1 cellular context compared by ENCODE assay signal in the genomic region with DNA sequence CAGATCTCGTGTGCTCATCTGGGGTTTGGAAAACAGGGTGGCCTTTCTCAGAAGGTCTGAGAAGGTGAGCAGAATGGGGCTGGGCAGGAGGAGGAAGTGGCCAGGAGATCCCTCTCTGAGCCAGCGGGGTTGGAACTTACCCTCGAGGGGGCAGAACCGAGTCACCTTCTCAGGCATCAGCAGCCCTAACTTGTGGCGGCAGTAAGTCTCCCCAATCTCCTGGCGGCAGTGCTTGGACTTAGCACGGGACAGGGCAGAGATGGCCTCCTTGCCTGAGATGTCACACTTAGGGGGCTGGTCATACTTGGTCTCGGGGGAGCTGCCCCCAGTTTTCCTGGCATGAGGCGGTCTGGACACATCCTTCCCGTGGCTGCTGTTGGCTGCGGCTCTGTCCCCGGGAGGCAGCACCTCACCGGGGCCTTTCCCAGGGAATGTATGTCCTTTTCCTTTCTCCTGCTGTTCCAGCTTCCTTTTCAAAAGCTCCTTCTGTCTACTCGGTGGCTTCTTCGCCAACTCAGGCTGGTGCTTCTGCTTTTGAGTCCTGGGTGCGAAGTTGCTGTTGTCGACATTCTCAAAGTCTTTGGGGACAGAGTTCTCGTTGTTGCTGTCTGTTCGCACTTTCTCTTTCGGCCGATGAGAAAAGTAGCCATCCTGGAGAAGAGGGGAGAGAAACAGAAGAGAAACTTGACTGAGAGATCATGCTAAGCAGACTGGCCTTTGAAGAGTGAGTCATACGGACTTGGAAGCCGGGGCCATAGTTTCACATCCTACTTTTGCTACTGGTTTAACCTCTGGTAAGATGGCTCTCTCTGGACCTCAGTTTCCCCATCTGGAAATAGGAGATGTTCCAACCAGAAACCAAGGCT.
A peak's percentile ranks its signal among the peaks of the same experiment; 100 is the strongest.
TF ChIP-seq lines count a peak whose summit lies in the region.

No MANE protein-coding gene starts in this region.

TF ChIP-seq in GM12878, 131 proteins besides CTCF, POLR2A, EP300 and RAD21 (continues in another document):
- TF ChIP-seq CHD2 (IDR thresholded peaks at IDR 0.05; ENCODE audit: borderline replicate concordance, low read depth, low read length) (0 out of 2 replicates have a peak, but pooled peaks have one; percentile 26), STAT3 (IDR thresholded peaks at IDR 0.05; ENCODE audit: low read depth, low read length) (0 out of 2 replicates have a peak, but pooled peaks have one; percentile 43), ZNF217 (IDR thresholded peaks at IDR 0.05) (0 out of 2 replicates have a peak, but pooled peaks have one; percentile 54), SPI1 (IDR thresholded peaks at IDR 0.05; ENCODE audit: borderline replicate concordance, insufficient read depth, low read depth, low read length) (peak; percentile 97), SMAD1 (IDR thresholded peaks at IDR 0.05; ENCODE audit: low read depth, partially characterized antibody) (no peak), SMC3 (IDR thresholded peaks at IDR 0.05; ENCODE audit: borderline replicate concordance, low read length) (peak; percentile 45; the same call in 1 of the 2 replicates), SMARCA5 (IDR thresholded peaks at IDR 0.05) (peak; percentile 96), BMI1 (IDR thresholded peaks at IDR 0.05; ENCODE audit: borderline replicate concordance) (peak; percentile 20; the same call in 1 of the 2 replicates), RB1 (IDR thresholded peaks at IDR 0.05; ENCODE audit: borderline replicate concordance) (peak; percentile 42; the same call in 1 of the 2 replicates), CEBPB (IDR thresholded peaks at IDR 0.05; ENCODE audit: borderline replicate concordance in 1 of 2, low read depth in 2 of 2, low read length in 2 of 2) (no peak), TCF7 (IDR thresholded peaks at IDR 0.05; ENCODE audit: borderline replicate concordance) (peak; percentile 92), TBL1XR1 (IDR thresholded peaks at IDR 0.05; ENCODE audit: low read depth, low read length) (no peak; the same call in 1 of the 2 replicates), CBFB (IDR thresholded peaks at IDR 0.05; ENCODE audit: low read depth) (no peak), RAD51 (IDR thresholded peaks at IDR 0.05) (no peak), RELA (IDR thresholded peaks at IDR 0.05; ENCODE audit: borderline replicate concordance, partially characterized antibody) (peak; percentile 45), NFYA (IDR thresholded peaks at IDR 0.05; ENCODE audit: borderline replicate concordance, low read depth, low read length) (no peak), SREBF1 (IDR thresholded peaks at IDR 0.05; ENCODE audit: low read length) (no peak), CREM (IDR thresholded peaks at IDR 0.05; ENCODE audit: low read depth) (peak; percentile 71; the same call in 1 of the 2 replicates), FOXK2 (IDR thresholded peaks at IDR 0.05) (peak; percentile 62; the same call in 1 of the 2 replicates), BACH1 (IDR thresholded peaks at IDR 0.05; ENCODE audit: borderline replicate concordance) (no peak), ETV6 (conservative IDR thresholded peaks at IDR 0.05 in 1 of 2, IDR thresholded peaks at IDR 0.05 in 1 of 2; ENCODE audit: borderline replicate concordance in 1 of 2, low read depth in 1 of 2) (0 out of 4 replicates have a peak, but pooled peaks of 1 of the 2 experiments have one; percentile 44), ZZZ3 (IDR thresholded peaks at IDR 0.05; ENCODE audit: control insufficient read depth, insufficient read length, low read depth) (no peak), IKZF1 (conservative IDR thresholded peaks at IDR 0.05) (peak; percentile 92), RUNX3 (IDR thresholded peaks at IDR 0.05; ENCODE audit: low read length) (peak; percentile 64), JUNB (IDR thresholded peaks at IDR 0.05) (peak; percentile 82), CREB1 (IDR thresholded peaks at IDR 0.05; ENCODE audit: low read depth) (no peak; the same call in 1 of the 2 replicates), IRF4 (IDR thresholded peaks at IDR 0.05; ENCODE audit: low read depth, low read length) (peak; percentile 86), POLR2AphosphoS2 (IDR thresholded peaks at IDR 0.05; ENCODE audit: low read depth, low read length) (no peak), SUZ12 (IDR thresholded peaks at IDR 0.05; ENCODE audit: unreplicated experiment) (no peak), MTA2 (IDR thresholded peaks at IDR 0.05; ENCODE audit: low read depth) (peak; percentile 69), NFIC (IDR thresholded peaks at IDR 0.05; ENCODE audit: low read depth, low read length) (peak; percentile 75), NBN (IDR thresholded peaks at IDR 0.05) (peak; percentile 78)
- TF ChIP-seq, protein P1, sequence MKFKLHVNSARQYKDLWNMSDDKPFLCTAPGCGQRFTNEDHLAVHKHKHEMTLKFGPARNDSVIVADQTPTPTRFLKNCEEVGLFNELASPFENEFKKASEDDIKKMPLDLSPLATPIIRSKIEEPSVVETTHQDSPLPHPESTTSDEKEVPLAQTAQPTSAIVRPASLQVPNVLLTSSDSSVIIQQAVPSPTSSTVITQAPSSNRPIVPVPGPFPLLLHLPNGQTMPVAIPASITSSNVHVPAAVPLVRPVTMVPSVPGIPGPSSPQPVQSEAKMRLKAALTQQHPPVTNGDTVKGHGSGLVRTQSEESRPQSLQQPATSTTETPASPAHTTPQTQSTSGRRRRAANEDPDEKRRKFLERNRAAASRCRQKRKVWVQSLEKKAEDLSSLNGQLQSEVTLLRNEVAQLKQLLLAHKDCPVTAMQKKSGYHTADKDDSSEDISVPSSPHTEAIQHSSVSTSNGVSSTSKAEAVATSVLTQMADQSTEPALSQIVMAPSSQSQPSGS (IDR thresholded peaks at IDR 0.05; ENCODE audit: low read length): peak; percentile 69
- TF ChIP-seq, protein P2, sequence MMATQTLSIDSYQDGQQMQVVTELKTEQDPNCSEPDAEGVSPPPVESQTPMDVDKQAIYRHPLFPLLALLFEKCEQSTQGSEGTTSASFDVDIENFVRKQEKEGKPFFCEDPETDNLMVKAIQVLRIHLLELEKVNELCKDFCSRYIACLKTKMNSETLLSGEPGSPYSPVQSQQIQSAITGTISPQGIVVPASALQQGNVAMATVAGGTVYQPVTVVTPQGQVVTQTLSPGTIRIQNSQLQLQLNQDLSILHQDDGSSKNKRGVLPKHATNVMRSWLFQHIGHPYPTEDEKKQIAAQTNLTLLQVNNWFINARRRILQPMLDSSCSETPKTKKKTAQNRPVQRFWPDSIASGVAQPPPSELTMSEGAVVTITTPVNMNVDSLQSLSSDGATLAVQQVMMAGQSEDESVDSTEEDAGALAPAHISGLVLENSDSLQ (IDR thresholded peaks at IDR 0.05): peak; percentile 13; the same call in 1 of the 2 replicates
- TF ChIP-seq, protein P3, sequence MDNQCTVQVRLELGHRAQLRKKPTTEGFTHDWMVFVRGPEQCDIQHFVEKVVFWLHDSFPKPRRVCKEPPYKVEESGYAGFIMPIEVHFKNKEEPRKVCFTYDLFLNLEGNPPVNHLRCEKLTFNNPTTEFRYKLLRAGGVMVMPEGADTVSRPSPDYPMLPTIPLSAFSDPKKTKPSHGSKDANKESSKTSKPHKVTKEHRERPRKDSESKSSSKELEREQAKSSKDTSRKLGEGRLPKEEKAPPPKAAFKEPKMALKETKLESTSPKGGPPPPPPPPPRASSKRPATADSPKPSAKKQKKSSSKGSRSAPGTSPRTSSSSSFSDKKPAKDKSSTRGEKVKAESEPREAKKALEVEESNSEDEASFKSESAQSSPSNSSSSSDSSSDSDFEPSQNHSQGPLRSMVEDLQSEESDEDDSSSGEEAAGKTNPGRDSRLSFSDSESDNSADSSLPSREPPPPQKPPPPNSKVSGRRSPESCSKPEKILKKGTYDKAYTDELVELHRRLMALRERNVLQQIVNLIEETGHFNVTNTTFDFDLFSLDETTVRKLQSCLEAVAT (IDR thresholded peaks at IDR 0.05): peak; percentile 69
- TF ChIP-seq, protein P4, sequence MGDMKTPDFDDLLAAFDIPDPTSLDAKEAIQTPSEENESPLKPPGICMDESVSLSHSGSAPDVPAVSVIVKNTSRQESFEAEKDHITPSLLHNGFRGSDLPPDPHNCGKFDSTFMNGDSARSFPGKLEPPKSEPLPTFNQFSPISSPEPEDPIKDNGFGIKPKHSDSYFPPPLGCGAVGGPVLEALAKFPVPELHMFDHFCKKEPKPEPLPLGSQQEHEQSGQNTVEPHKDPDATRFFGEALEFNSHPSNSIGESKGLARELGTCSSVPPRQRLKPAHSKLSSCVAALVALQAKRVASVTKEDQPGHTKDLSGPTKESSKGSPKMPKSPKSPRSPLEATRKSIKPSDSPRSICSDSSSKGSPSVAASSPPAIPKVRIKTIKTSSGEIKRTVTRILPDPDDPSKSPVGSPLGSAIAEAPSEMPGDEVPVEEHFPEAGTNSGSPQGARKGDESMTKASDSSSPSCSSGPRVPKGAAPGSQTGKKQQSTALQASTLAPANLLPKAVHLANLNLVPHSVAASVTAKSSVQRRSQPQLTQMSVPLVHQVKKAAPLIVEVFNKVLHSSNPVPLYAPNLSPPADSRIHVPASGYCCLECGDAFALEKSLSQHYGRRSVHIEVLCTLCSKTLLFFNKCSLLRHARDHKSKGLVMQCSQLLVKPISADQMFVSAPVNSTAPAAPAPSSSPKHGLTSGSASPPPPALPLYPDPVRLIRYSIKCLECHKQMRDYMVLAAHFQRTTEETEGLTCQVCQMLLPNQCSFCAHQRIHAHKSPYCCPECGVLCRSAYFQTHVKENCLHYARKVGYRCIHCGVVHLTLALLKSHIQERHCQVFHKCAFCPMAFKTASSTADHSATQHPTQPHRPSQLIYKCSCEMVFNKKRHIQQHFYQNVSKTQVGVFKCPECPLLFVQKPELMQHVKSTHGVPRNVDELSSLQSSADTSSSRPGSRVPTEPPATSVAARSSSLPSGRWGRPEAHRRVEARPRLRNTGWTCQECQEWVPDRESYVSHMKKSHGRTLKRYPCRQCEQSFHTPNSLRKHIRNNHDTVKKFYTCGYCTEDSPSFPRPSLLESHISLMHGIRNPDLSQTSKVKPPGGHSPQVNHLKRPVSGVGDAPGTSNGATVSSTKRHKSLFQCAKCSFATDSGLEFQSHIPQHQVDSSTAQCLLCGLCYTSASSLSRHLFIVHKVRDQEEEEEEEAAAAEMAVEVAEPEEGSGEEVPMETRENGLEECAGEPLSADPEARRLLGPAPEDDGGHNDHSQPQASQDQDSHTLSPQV (IDR thresholded peaks at IDR 0.05): no peak
- TF ChIP-seq, protein P5, sequence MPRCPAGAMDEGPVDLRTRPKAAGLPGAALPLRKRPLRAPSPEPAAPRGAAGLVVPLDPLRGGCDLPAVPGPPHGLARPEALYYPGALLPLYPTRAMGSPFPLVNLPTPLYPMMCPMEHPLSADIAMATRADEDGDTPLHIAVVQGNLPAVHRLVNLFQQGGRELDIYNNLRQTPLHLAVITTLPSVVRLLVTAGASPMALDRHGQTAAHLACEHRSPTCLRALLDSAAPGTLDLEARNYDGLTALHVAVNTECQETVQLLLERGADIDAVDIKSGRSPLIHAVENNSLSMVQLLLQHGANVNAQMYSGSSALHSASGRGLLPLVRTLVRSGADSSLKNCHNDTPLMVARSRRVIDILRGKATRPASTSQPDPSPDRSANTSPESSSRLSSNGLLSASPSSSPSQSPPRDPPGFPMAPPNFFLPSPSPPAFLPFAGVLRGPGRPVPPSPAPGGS (IDR thresholded peaks at IDR 0.05; ENCODE audit: borderline replicate concordance, insufficient read depth, low read depth, low read length, poor library complexity, severe bottlenecking): no peak
- TF ChIP-seq, protein P6, sequence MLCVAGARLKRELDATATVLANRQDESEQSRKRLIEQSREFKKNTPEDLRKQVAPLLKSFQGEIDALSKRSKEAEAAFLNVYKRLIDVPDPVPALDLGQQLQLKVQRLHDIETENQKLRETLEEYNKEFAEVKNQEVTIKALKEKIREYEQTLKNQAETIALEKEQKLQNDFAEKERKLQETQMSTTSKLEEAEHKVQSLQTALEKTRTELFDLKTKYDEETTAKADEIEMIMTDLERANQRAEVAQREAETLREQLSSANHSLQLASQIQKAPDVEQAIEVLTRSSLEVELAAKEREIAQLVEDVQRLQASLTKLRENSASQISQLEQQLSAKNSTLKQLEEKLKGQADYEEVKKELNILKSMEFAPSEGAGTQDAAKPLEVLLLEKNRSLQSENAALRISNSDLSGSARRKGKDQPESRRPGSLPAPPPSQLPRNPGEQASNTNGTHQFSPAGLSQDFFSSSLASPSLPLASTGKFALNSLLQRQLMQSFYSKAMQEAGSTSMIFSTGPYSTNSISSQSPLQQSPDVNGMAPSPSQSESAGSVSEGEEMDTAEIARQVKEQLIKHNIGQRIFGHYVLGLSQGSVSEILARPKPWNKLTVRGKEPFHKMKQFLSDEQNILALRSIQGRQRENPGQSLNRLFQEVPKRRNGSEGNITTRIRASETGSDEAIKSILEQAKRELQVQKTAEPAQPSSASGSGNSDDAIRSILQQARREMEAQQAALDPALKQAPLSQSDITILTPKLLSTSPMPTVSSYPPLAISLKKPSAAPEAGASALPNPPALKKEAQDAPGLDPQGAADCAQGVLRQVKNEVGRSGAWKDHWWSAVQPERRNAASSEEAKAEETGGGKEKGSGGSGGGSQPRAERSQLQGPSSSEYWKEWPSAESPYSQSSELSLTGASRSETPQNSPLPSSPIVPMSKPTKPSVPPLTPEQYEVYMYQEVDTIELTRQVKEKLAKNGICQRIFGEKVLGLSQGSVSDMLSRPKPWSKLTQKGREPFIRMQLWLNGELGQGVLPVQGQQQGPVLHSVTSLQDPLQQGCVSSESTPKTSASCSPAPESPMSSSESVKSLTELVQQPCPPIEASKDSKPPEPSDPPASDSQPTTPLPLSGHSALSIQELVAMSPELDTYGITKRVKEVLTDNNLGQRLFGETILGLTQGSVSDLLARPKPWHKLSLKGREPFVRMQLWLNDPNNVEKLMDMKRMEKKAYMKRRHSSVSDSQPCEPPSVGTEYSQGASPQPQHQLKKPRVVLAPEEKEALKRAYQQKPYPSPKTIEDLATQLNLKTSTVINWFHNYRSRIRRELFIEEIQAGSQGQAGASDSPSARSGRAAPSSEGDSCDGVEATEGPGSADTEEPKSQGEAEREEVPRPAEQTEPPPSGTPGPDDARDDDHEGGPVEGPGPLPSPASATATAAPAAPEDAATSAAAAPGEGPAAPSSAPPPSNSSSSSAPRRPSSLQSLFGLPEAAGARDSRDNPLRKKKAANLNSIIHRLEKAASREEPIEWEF (IDR thresholded peaks at IDR 0.05; ENCODE audit: insufficient replicate concordance, low read depth, low read length): no peak
- TF ChIP-seq, protein P7, sequence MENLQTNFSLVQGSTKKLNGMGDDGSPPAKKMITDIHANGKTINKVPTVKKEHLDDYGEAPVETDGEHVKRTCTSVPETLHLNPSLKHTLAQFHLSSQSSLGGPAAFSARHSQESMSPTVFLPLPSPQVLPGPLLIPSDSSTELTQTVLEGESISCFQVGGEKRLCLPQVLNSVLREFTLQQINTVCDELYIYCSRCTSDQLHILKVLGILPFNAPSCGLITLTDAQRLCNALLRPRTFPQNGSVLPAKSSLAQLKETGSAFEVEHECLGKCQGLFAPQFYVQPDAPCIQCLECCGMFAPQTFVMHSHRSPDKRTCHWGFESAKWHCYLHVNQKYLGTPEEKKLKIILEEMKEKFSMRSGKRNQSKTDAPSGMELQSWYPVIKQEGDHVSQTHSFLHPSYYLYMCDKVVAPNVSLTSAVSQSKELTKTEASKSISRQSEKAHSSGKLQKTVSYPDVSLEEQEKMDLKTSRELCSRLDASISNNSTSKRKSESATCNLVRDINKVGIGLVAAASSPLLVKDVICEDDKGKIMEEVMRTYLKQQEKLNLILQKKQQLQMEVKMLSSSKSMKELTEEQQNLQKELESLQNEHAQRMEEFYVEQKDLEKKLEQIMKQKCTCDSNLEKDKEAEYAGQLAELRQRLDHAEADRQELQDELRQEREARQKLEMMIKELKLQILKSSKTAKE (IDR thresholded peaks at IDR 0.05; ENCODE audit: low read depth, poor library complexity, severe bottlenecking): peak; percentile 73
